ENCODE assay signal across 8 cellular contexts in the genomic region with DNA sequence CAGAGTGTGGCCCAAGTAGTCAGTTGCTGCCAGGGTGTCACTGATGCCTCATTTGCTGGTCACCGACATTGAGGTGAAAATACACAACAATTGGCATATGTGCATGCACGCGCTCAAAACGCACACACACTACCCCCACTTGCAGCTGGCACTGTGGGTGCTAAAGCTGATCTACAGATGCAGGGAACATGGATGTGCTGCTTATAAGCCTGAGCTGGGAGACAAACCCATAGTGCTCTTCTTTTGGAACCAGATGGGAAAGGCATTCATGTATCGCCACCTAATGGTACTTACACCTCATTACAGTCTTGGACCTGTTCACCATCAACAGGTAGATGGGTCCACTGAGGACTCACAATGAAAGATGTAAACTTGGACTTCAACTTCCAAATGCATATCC.
DNase-seq lines count a peak whose midpoint lies in the region; ATAC-seq and TF ChIP-seq lines count a peak whose summit lies in the region.

No MANE protein-coding gene starts in this region.

- peak; percentile 64 for TF ChIP-seq CTCF in HFF-Myc (IDR thresholded peaks at IDR 0.05; ENCODE audit: low read depth, low read length, missing control alignments)
- peak; percentile 38 to 68 for TF ChIP-seq CTCF in brain (conservative IDR thresholded peaks at IDR 0.05)
- TF ChIP-seq CTCF in mucosa of descending colon (IDR thresholded peaks at IDR 0.05): no peak

- H3K4me3 ChIP-seq in HFF-Myc (replicated peaks; ENCODE audit: low read depth, low read length) (no peak overlapping the region), mucosa of descending colon (no peak overlapping the region)

- no peaks in the 10 kb centered on the region for H3K36me3 ChIP-seq in mucosa of descending colon (ENCODE audit: low read depth)

- no peaks in the 10 kb centered on the region for H3K36me3 Mint-ChIP-seq in brain

- H3K27ac Mint-ChIP-seq in brain: no peak overlapping the region

- H3K4me1 ChIP-seq in mucosa of descending colon (ENCODE audit: low read depth): no peaks in the 10 kb centered on the region

- no peak overlapping the region for H3K4me3 Mint-ChIP-seq in brain

- H3K27me3 Mint-ChIP-seq in brain: peaks cover 6% of the 10 kb centered on the region

- peaks cover 0 to 8% (median 0%) of the 10 kb centered on the region in 5 experiments for H3K9me3 Mint-ChIP-seq in brain

- intact Hi-C loops in mucosa of descending colon (cut with DNase I, micrococcal nuclease): no loop called here

- DNase-seq in DMS53 treated with DMSO at 0.1 percent for 48 hours (lab: John Stamatoyannopoulos, UW; ENCODE audit: unreplicated experiment): peak; percentile 76
- peak; percentile 12 for DNase-seq in HFF-Myc (ENCODE audit: extremely low read depth, low read depth)
- DNase-seq in NCI-H345 treated with DMSO at 0.1 percent for 48 hours (lab: John Stamatoyannopoulos, UW; ENCODE audit: unreplicated experiment): peak; percentile 53
- peak in 1 of 3 donors; percentile 6 for DNase-seq in mucosa of descending colon
- no peak for DNase-seq in activated gamma-delta T cell (lab: John Stamatoyannopoulos, UW)

- ATAC-seq in mucosa of descending colon (peak; percentile 49), HG03432 (IDR thresholded peaks at IDR 0.05; ENCODE audit: unreplicated experiment) (no peak), GM19324 (IDR thresholded peaks at IDR 0.05; ENCODE audit: low FRiP score, unreplicated experiment) (no peak)

- H3K9me3 ChIP-seq in mucosa of descending colon: no peaks in the 10 kb centered on the region

- peaks cover 20% of the 10 kb centered on the region for H3K4me1 Mint-ChIP-seq in brain
